Comparison of ENCODE assay signal across 16 cellular contexts in the genomic region with DNA sequence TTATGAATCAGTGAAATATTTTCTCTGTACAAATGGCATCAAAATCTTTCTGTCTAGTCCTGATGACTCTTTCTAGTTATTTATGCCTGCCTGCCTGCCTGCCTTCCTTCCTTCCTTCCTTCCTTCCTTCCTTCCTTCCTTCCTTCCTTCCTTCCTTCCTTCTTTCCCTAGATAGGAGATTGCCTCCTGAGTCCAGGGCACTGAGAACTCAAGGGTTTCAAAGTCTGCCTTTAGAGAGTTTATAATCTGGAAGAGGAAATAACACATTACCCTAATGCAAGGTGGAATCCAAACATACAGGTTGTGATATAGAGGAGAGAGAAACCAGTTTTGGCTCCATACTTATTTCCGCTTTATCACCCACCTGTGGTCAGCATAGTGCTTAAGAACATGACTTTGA.
DNase-seq lines count a peak whose midpoint lies in the region; ATAC-seq and TF ChIP-seq lines count a peak whose summit lies in the region.
"Had no signal": no experiment of that assay in that cellular context is flagged by ENCODE, and none has a peak within 500 bp of the region (broad histone marks: within the 10 kb centered on the region; RNA-seq: fewer than 3 reads in every experiment).

No MANE protein-coding gene starts in this region.

- TF ChIP-seq CTCF in A673 (conservative IDR thresholded peaks at IDR 0.05; ENCODE audit: low read depth, low read length) (no peak), IMR-90 (conservative IDR thresholded peaks at IDR 0.05; ENCODE audit: low read depth, low read length) (no peak), esophagus muscularis mucosa (IDR thresholded peaks at IDR 0.05) (no peak), GM20000 (IDR thresholded peaks at IDR 0.05; ENCODE audit: extremely low read depth, missing control alignments) (no peak)

- H4K8ac ChIP-seq in IMR-90 (ENCODE audit: low read depth in 2 of 2, low read length in 2 of 2): no peak overlapping the region

- H3K9me1 ChIP-seq in IMR-90 (ENCODE audit: insufficient read depth, low read length): peaks cover 3% of the 10 kb centered on the region; the same call in 1 of the 2 replicates

- H3K4me3 ChIP-seq in A673 (ENCODE audit: low read depth, low read length, poor library complexity, severe bottlenecking) (no peak overlapping the region), IMR-90 (ENCODE audit: insufficient read depth, low read depth, low read length) (no peak overlapping the region), esophagus muscularis mucosa (no peak overlapping the region)
- H3K4me3 ChIP-seq: BLaER1 treated with 17β-estradiol and CSF1 and Interleukin-3, amounts not matched to agents 10 nM and 100 nM had no signal

- H2BK120ac ChIP-seq in IMR-90 (ENCODE audit: low read depth, low read length): no peak overlapping the region

- no peak overlapping the region for H2AFZ ChIP-seq in IMR-90 (replicated peaks; ENCODE audit: low read length, poor library complexity)

- ATAC-seq in IMR-90 (ENCODE audit: low read depth) (no peak), HG03439 (IDR thresholded peaks at IDR 0.05; ENCODE audit: unreplicated experiment) (no peak)
- ATAC-seq: CD8-positive, alpha-beta T cell had no signal

- H2BK20ac ChIP-seq in IMR-90 (ENCODE audit: low read depth, low read length): no peak overlapping the region

- H3K4ac ChIP-seq in IMR-90 (ENCODE audit: low read depth, low read length): no peak overlapping the region

- H3K4me2 ChIP-seq in IMR-90 (ENCODE audit: low read depth, low read length): no peak overlapping the region

- TF ChIP-seq EP300 in esophagus muscularis mucosa (IDR thresholded peaks at IDR 0.05): no peak

- H2BK15ac ChIP-seq in IMR-90 (ENCODE audit: low read depth, low read length): no peak overlapping the region

- H3K23ac ChIP-seq in IMR-90 (ENCODE audit: low read depth, low read length): no peak overlapping the region

- H3K27me3 ChIP-seq in A673 (replicated peaks; ENCODE audit: insufficient read depth, low read depth, low read length, poor library complexity) (no peaks in the 10 kb centered on the region), IMR-90 (ENCODE audit: control insufficient read depth, insufficient read depth, low read length) (no peaks in the 10 kb centered on the region), esophagus muscularis mucosa (no peaks in the 10 kb centered on the region)
- H3K27me3 ChIP-seq: BLaER1 treated with 17β-estradiol and CSF1 and Interleukin-3, amounts not matched to agents 10 nM and 100 nM had no signal

- no peak overlapping the region for H2AK5ac ChIP-seq in IMR-90 (ENCODE audit: low read depth, low read length)

- dilution Hi-C loops in IMR-90 (cut with HindIII; ENCODE audit: low sequenced_read_pairs, unreplicated experiment): no loop called here

- no CpG with 5 or more reads among the region's 1 CpG for WGBS in IMR-90 (ENCODE audit: extremely low coverage in 2 of 2, insufficient read length in 1 of 2), 2 experiments
- 100% methylated on average over 1 of the region's 1 CpG for WGBS in esophagus muscularis mucosa

- intact Hi-C loops in A673 (cut with micrococcal nuclease; ENCODE audit: unreplicated experiment) (loop anchor here (1.0 to 5.0 kb wide), 7 partner anchors 37 to 390 kb away; no protein-coding TSS in a partner anchor), IMR-90 (cut with micrococcal nuclease) (no loop called here), esophagus muscularis mucosa (cut with DNase I) (no loop called here)

- POLR2A ChIA-PET in A673 (lab: Charles Lee; ENCODE audit: low non-redundant PET): no interaction called here
- POLR2A ChIA-PET in IMR-90 (lab: Charles Lee; ENCODE audit: unreplicated experiment): no interaction called here

- DNase-seq in A673 (ENCODE audit: low spot score) (peak; percentile 95), IMR-90 (no peak), esophagus muscularis mucosa (ENCODE audit: extremely low spot score) (peak; percentile 10), NCI-H82 treated with DMSO at 0.1 percent for 48 hours (lab: John Stamatoyannopoulos, UW; ENCODE audit: unreplicated experiment) (no peak), GM20000 (ENCODE audit: low spot score) (no peak)
- DNase-seq: 8988T; AML-193; Caco-2; Calu3; CD4-positive, alpha-beta T cell; CD8-positive, alpha-beta T cell; DMS79 treated with DMSO at 0.1 percent for 48 hours; GF-D8 had no signal

- H3K56ac ChIP-seq in IMR-90 (ENCODE audit: extremely low read depth, insufficient read depth, low read length): no peak overlapping the region

- H2BK5ac ChIP-seq in IMR-90 (ENCODE audit: low read depth, low read length, poor library complexity, severe bottlenecking): peak overlapping the region; percentile 4

- H4K20me1 ChIP-seq in IMR-90 (ENCODE audit: insufficient read depth, low read length): no peaks in the 10 kb centered on the region
- H4K20me1 ChIP-seq: BLaER1 treated with 17β-estradiol and CSF1 and Interleukin-3, amounts not matched to agents 10 nM and 100 nM had no signal

- BruUV-seq in A673 (replicated peaks; lab: Mats Ljungman, UMichigan): no TSS peak
- BruUV-seq in IMR-90 (replicated peaks; lab: Mats Ljungman, UMichigan): no TSS peak

- TF ChIP-seq POLR2A in IMR-90 (IDR thresholded peaks at IDR 0.05; ENCODE audit: low read depth, low read length) (no peak), esophagus muscularis mucosa (IDR thresholded peaks at IDR 0.05; ENCODE audit: low read depth) (no peak)

- no peak overlapping the region for H4K91ac ChIP-seq in IMR-90 (ENCODE audit: insufficient read depth, low read depth, low read length)

- H3K18ac ChIP-seq in IMR-90 (ENCODE audit: low read depth, low read length): no peak overlapping the region

- no peak overlapping the region for H3K9ac ChIP-seq in IMR-90 (ENCODE audit: low read depth, low read length)
- H3K9ac ChIP-seq: BLaER1 treated with 17β-estradiol and CSF1 and Interleukin-3, amounts not matched to agents 10 nM and 100 nM had no signal

- no peak for TF ChIP-seq RAD21 in IMR-90 (IDR thresholded peaks at IDR 0.05; ENCODE audit: low read length)

- no peaks in the 10 kb centered on the region for H3K79me1 ChIP-seq in IMR-90 (ENCODE audit: low read depth in 1 of 2, low read length in 2 of 2)

- H3K27ac ChIP-seq in A673 (ENCODE audit: low read depth, low read length, poor library complexity, severe bottlenecking) (peak overlapping the region; percentile 97), IMR-90 (ENCODE audit: insufficient read depth, low read length) (no peak overlapping the region), esophagus muscularis mucosa (replicated peaks in 1 of 4) (no peak overlapping the region)
- H3K27ac ChIP-seq: BLaER1 treated with 17β-estradiol and CSF1 and Interleukin-3, amounts not matched to agents 10 nM and 100 nM; C4-2B had no signal

- H3K36me3 ChIP-seq in A673 (ENCODE audit: insufficient read depth, low read length, poor library complexity, severe bottlenecking): no peaks in the 10 kb centered on the region
- H3K36me3 ChIP-seq in IMR-90 (ENCODE audit: control insufficient read depth, insufficient read depth, low read length): no peaks in the 10 kb centered on the region
- H3K36me3 ChIP-seq in esophagus muscularis mucosa: no peaks in the 10 kb centered on the region
- H3K36me3 ChIP-seq: BLaER1 treated with 17β-estradiol and CSF1 and Interleukin-3, amounts not matched to agents 10 nM and 100 nM had no signal

- peaks cover 67% of the 10 kb centered on the region for H3K4me1 ChIP-seq in A673 (ENCODE audit: insufficient read depth, low read length, poor library complexity, severe bottlenecking)
- H3K4me1 ChIP-seq in IMR-90 (ENCODE audit: control insufficient read depth, insufficient read depth, low read length): peaks cover 3% of the 10 kb centered on the region
- H3K4me1 ChIP-seq in esophagus muscularis mucosa: peaks cover 0 to 3% (median 0%) of the 10 kb centered on the region in 4 donors
- H3K4me1 ChIP-seq: BLaER1 treated with 17β-estradiol and CSF1 and Interleukin-3, amounts not matched to agents 10 nM and 100 nM; Caco-2 had no signal

- in situ Hi-C loops in IMR-90 (cut with MboI; ENCODE audit: low sequenced_read_pairs): no loop called here

- no peaks in the 10 kb centered on the region for H3K9me3 ChIP-seq in A673 (ENCODE audit: low read depth, low read length, poor library complexity, severe bottlenecking)
- no peaks in the 10 kb centered on the region for H3K9me3 ChIP-seq in IMR-90 (ENCODE audit: control insufficient read depth, insufficient read depth, low read length)
- H3K9me3 ChIP-seq in esophagus muscularis mucosa: no peaks in the 10 kb centered on the region
- H3K9me3 ChIP-seq: BLaER1 treated with 17β-estradiol and CSF1 and Interleukin-3, amounts not matched to agents 10 nM and 100 nM; Caco-2 had no signal

- no peak overlapping the region for H2AK9ac ChIP-seq in IMR-90 (replicated peaks; ENCODE audit: low read depth, low read length, poor library complexity)

- no peak overlapping the region for H3K14ac ChIP-seq in IMR-90 (replicated peaks; ENCODE audit: low read depth, low read length)

- CTCF ChIA-PET in A673 (lab: Charles Lee): no interaction called here
- CTCF ChIA-PET in IMR-90 (lab: Yijun Ruan, JAX): no interaction called here

- H4K5ac ChIP-seq in IMR-90 (ENCODE audit: low read depth, low read length): no peak overlapping the region

TF ChIP-seq in IMR-90, 13 proteins besides CTCF, POLR2A, EP300 and RAD21 (continues in another document):
- TF ChIP-seq, protein P1, sequence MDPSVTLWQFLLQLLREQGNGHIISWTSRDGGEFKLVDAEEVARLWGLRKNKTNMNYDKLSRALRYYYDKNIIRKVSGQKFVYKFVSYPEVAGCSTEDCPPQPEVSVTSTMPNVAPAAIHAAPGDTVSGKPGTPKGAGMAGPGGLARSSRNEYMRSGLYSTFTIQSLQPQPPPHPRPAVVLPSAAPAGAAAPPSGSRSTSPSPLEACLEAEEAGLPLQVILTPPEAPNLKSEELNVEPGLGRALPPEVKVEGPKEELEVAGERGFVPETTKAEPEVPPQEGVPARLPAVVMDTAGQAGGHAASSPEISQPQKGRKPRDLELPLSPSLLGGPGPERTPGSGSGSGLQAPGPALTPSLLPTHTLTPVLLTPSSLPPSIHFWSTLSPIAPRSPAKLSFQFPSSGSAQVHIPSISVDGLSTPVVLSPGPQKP (IDR thresholded peaks at IDR 0.05; ENCODE audit: borderline replicate concordance, low read depth, low read length): no peak
- TF ChIP-seq NFE2L2 (IDR thresholded peaks at IDR 0.05; ENCODE audit: low read depth, low read length) (no peak), CHD1 (IDR thresholded peaks at IDR 0.05; ENCODE audit: low read depth, low read length) (no peak), RFX5 (IDR thresholded peaks at IDR 0.05; ENCODE audit: low read depth, low read length) (no peak), MXI1 (IDR thresholded peaks at IDR 0.05; ENCODE audit: borderline replicate concordance, low read depth, low read length) (no peak), MAZ (IDR thresholded peaks at IDR 0.05; ENCODE audit: borderline replicate concordance, low read depth, low read length) (no peak), SMC3 (IDR thresholded peaks at IDR 0.05; ENCODE audit: low read depth, low read length) (no peak), MAFK (IDR thresholded peaks at IDR 0.05; ENCODE audit: low read depth, low read length) (no peak)

Comparison
In these comparisons a context has a peak if more than half of its experiments do, and no peak if none do; other contexts are left out.
1. DNase-seq: peak in A673 (single experiment) and esophagus muscularis mucosa (single experiment); none in IMR-90 (single experiment), NCI-H82 treated with DMSO at 0.1 percent for 48 hours (single experiment) and GM20000 (single experiment).